9 cellular contexts compared by ENCODE assay signal in the genomic region with DNA sequence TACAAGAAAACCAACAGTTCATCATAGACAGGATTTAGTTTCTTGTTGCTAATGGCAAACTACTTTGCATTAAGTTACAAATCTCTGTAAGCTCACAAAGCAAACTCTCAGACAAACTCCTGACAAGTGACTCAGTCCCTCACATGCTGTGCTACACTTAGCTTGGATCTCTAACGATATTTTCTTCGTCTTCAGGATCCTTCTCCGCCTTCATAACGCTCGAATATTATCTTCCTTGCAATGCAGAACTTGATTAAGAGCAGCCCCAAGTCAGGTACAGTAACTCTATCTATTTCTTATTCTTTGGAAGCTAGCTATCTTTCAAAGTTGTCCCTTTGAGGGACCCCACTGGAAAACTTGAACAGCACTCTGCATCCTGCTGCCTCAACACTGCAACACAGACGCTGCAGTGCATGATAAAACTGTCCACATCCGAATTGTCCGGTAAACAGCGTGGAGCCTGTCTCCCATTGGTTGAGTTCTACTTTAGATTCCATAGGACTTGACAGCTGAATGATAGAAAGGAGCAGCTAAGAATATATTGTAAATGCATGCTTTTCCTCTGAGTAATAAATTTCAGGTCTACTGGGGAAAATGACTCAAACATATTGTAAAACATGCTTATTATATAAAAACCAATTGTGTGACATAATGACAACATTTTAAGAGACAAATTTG.
DNase-seq lines count a peak whose midpoint lies in the region; ATAC-seq and TF ChIP-seq lines count a peak whose summit lies in the region.
"Had no signal": no experiment of that assay in that cellular context is flagged by ENCODE, and none has a peak within 500 bp of the region (broad histone marks: within the 10 kb centered on the region; RNA-seq: fewer than 3 reads in every experiment).

No MANE protein-coding gene starts in this region.

- H3K27me3 Mint-ChIP-seq in HFFc6 (ENCODE audit: insufficient read depth), result no peaks in the 10 kb centered on the region; the same call in 1 of the 2 replicates

- H3K4me1 ChIP-seq in body of pancreas, result peaks cover 36% of the 10 kb centered on the region

- H3K36me3 ChIP-seq in body of pancreas (replicated peaks in 1 of 2; ENCODE audit: insufficient read depth in 1 of 2, low read depth in 2 of 2), result no peaks in the 10 kb centered on the region

- H3K27ac Mint-ChIP-seq in HFFc6, result peak overlapping the region; percentile 83
- H3K27ac Mint-ChIP-seq: activated B cell treated with CpG ODN at 0.5 μM for 24 hours had no signal

- 63 to 64% methylated on average over 9 of the region's 9 CpGs for WGBS in body of pancreas, 2 donors

- no peak for TF ChIP-seq CTCF in HFFc6 (IDR thresholded peaks at IDR 0.05)
- TF ChIP-seq CTCF in body of pancreas (IDR thresholded peaks at IDR 0.05), result no peak

- peaks cover 16% of the 10 kb centered on the region for H3K36me3 Mint-ChIP-seq in HFFc6 (ENCODE audit: low read depth)

- H3K4me3 Mint-ChIP-seq in HFFc6, result peak overlapping the region; percentile 81
- H3K4me3 Mint-ChIP-seq: activated B cell treated with CpG ODN at 0.5 μM for 24 hours had no signal

- DNase-seq in HFFc6, result peak; percentile 63
- DNase-seq in body of pancreas, result no peak
- DNase-seq in iris pigment epithelial cell (ENCODE audit: low read depth), result peak; percentile 80
- DNase-seq in smooth muscle cell of the brain vasculature (ENCODE audit: low read depth, low spot score), result peak; percentile 33
- no peak for DNase-seq in NCI-H748 treated with DMSO at 0.1 percent for 48 hours (lab: John Stamatoyannopoulos, UW)
- DNase-seq in amygdala (lab: John Stamatoyannopoulos, UW), result no peak
- no peak for DNase-seq in GF-D8 (lab: John Stamatoyannopoulos, UW)
- DNase-seq: activated B cell treated with CpG ODN at 0.5 μM for 24 hours had no signal

- peak in 1 of 3 donors; percentile 24 for TF ChIP-seq POLR2A in body of pancreas (IDR thresholded peaks at IDR 0.05)

- ATAC-seq in body of pancreas (peak; percentile 48), GM19463 (IDR thresholded peaks at IDR 0.05; ENCODE audit: unreplicated experiment) (no peak)

- no peaks in the 10 kb centered on the region for H3K27me3 ChIP-seq in body of pancreas

- H3K9me3 ChIP-seq in body of pancreas, result no peaks in the 10 kb centered on the region

- no peaks in the 10 kb centered on the region for H3K9me3 Mint-ChIP-seq in HFFc6
- H3K9me3 Mint-ChIP-seq: activated B cell treated with CpG ODN at 0.5 μM for 24 hours had no signal

- intact Hi-C loops in body of pancreas (cut with DNase I), result no loop called here

- H3K27ac ChIP-seq in body of pancreas, result peak overlapping the region in 3 of 4 donors; percentile 0 to 27 (median 17)

- no peak overlapping the region for H3K4me3 ChIP-seq in body of pancreas

- H3K4me1 Mint-ChIP-seq in HFFc6 (ENCODE audit: low read depth), result peaks cover 92% of the 10 kb centered on the region

Comparison
In these comparisons a context has a peak if more than half of its experiments do, and no peak if none do; other contexts are left out.
1. DNase-seq: peak in HFFc6 (single experiment), iris pigment epithelial cell (single experiment) and smooth muscle cell of the brain vasculature (single experiment); none in body of pancreas (0 of 4), NCI-H748 treated with DMSO at 0.1 percent for 48 hours (single experiment), amygdala (0 of 56) and GF-D8 (single experiment).